13 cellular contexts compared by ENCODE assay signal in genomic region chr12:42698213-42698612, GRCh38.
DNase-seq lines count a peak whose midpoint lies in the region; ATAC-seq and TF ChIP-seq lines count a peak whose summit lies in the region.
"Had no signal": no experiment of that assay in that cellular context is flagged by ENCODE, and none has a peak within 500 bp of the region (broad histone marks: within the 10 kb centered on the region; RNA-seq: fewer than 3 reads in every experiment).

No MANE protein-coding gene starts in this region.

- H3K4me3 Mint-ChIP-seq in activated T-cell treated with anti-CD3 and anti-CD28 coated beads, Interleukin-2, amount 50 U/mL, for 4 hours, result no peak overlapping the region
- H3K4me3 Mint-ChIP-seq: activated naive CD8-positive, alpha-beta T cell treated with anti-CD3 and anti-CD28 coated beads for 36 hours; dendritic cell treated with granulocyte-macrophage colony-stimulating factor and Interleukin-4, amounts not matched to agents 40 ng/mL and 50 ng/mL, for 4 days had no signal

- no peaks in the 10 kb centered on the region for H3K4me1 Mint-ChIP-seq in activated T-cell treated with anti-CD3 and anti-CD28 coated beads, Interleukin-2, amount 50 U/mL, for 4 hours (ENCODE audit: low read depth)
- H3K4me1 Mint-ChIP-seq: activated naive CD8-positive, alpha-beta T cell treated with anti-CD3 and anti-CD28 coated beads for 36 hours had no signal

- TF ChIP-seq CTCF in fibroblast of pulmonary artery (IDR thresholded peaks at IDR 0.05; ENCODE audit: low read length, missing control alignments), result no peak

- H3K9me3 Mint-ChIP-seq in activated T-cell treated with anti-CD3 and anti-CD28 coated beads, Interleukin-2, amount 50 U/mL, for 4 hours, result peaks cover 7% of the 10 kb centered on the region

- no peaks in the 10 kb centered on the region for H3K36me3 Mint-ChIP-seq in activated T-cell treated with anti-CD3 and anti-CD28 coated beads, Interleukin-2, amount 50 U/mL, for 4 hours (ENCODE audit: insufficient read depth)
- H3K36me3 Mint-ChIP-seq: activated naive CD8-positive, alpha-beta T cell treated with anti-CD3 and anti-CD28 coated beads for 36 hours had no signal

- H3K4me3 ChIP-seq in fibroblast of pulmonary artery (replicated peaks; ENCODE audit: low read depth, low read length), result no peak overlapping the region
- H3K4me3 ChIP-seq: pancreas had no signal

- DNase-seq in GM03348 (ENCODE audit: low spot score), result peak; percentile 24
- DNase-seq in NOMO-1 treated with DMSO at 0.1 percent for 48 hours (lab: John Stamatoyannopoulos, UW; ENCODE audit: unreplicated experiment), result peak; percentile 93
- DNase-seq in fibroblast of pulmonary artery (ENCODE audit: low read depth), result peak; percentile 83
- DNase-seq in sciatic nerve (ENCODE audit: low spot score), result no peak
- DNase-seq in activated T-cell treated with anti-CD3 and anti-CD28 coated beads, Interleukin-2, amount 50 U/mL, for 4 hours, result no peak
- no peak for DNase-seq in HT-29 (ENCODE audit: low spot score)
- no peak for DNase-seq in iPS-NIHi7 (ENCODE audit: extremely low spot score)
- DNase-seq: activated naive CD8-positive, alpha-beta T cell treated with anti-CD3 and anti-CD28 coated beads for 36 hours; NCI-H446 treated with DMSO at 0.1 percent for 48 hours; pancreas; stimulated activated naive CD8-positive, alpha-beta T cell treated with anti-CD3 and anti-CD28 coated beads, Interleukin-15, Interleukin-2, amounts not matched to agents 100 U/mL and 50 U/mL, for 24 hours had no signal

- no peaks in the 10 kb centered on the region for H3K27me3 Mint-ChIP-seq in activated T-cell treated with anti-CD3 and anti-CD28 coated beads, Interleukin-2, amount 50 U/mL, for 4 hours (ENCODE audit: low read depth)
- H3K27me3 Mint-ChIP-seq: activated naive CD8-positive, alpha-beta T cell treated with anti-CD3 and anti-CD28 coated beads for 36 hours; dendritic cell treated with granulocyte-macrophage colony-stimulating factor and Interleukin-4, amounts not matched to agents 40 ng/mL and 50 ng/mL, for 4 days had no signal

- ATAC-seq in sciatic nerve, result peak; percentile 79
- ATAC-seq in GM21737 (IDR thresholded peaks at IDR 0.05; ENCODE audit: unreplicated experiment), result no peak
- ATAC-seq in activated T-cell treated with anti-CD3 and anti-CD28 coated beads, Interleukin-2, amount 50 U/mL, for 4 hours, result no peak
- ATAC-seq: stimulated activated naive CD8-positive, alpha-beta T cell treated with anti-CD3 and anti-CD28 coated beads, Interleukin-15, Interleukin-2, amounts not matched to agents 100 U/mL and 50 U/mL, for 24 hours had no signal

- intact Hi-C loops in sciatic nerve (cut with DNase I), result no loop called here

Comparison
In these comparisons a context has a peak if more than half of its experiments do, and no peak if none do; other contexts are left out.
1. DNase-seq: peak in GM03348 (single experiment), NOMO-1 treated with DMSO at 0.1 percent for 48 hours (single experiment) and fibroblast of pulmonary artery (single experiment); none in sciatic nerve (single experiment), activated T-cell treated with anti-CD3 and anti-CD28 coated beads, Interleukin-2, amount 50 U/mL, for 4 hours (single experiment), HT-29 (single experiment) and iPS-NIHi7 (single experiment).